30 cellular contexts compared by ENCODE assay signal in genomic region chr2:183028108-183028507, GRCh38.
"Had no signal": no experiment of that assay in that cellular context is flagged by ENCODE, and none has a peak within 500 bp of the region (broad histone marks: within the 10 kb centered on the region; RNA-seq: fewer than 3 reads in every experiment).

No MANE protein-coding gene starts in this region.

- H3K36me3 ChIP-seq: colonic mucosa, esophagus muscularis mucosa, neutrophil, suprapubic skin, transverse colon, upper lobe of right lung, uterus had no signal

- H3K9me3 ChIP-seq: colonic mucosa, esophagus muscularis mucosa, heart right ventricle, neutrophil, suprapubic skin, transverse colon, upper lobe of right lung, uterus had no signal

- H3K4me3 Mint-ChIP-seq: dendritic cell treated with granulocyte-macrophage colony-stimulating factor and Interleukin-4, amounts not matched to agents 40 ng/mL and 50 ng/mL, for 4 days; endodermal cell; immature natural killer cell; memory B cell; natural killer cell; stimulated activated naive CD8-positive, alpha-beta T cell treated with anti-CD3 and anti-CD28 coated beads, Interleukin-15, amount 100 ng/mL, for 72 hours had no signal

- H3K9me3 Mint-ChIP-seq: dendritic cell treated with granulocyte-macrophage colony-stimulating factor and Interleukin-4, amounts not matched to agents 40 ng/mL and 50 ng/mL, for 4 days; endodermal cell; immature natural killer cell; memory B cell; natural killer cell; stimulated activated naive CD8-positive, alpha-beta T cell treated with anti-CD3 and anti-CD28 coated beads, Interleukin-15, amount 100 ng/mL, for 72 hours had no signal

- H3K27me3 Mint-ChIP-seq: progenitor cell of endocrine pancreas had no signal

- DNase-seq: colonic mucosa; effector CD8-positive, alpha-beta T cell; endodermal cell; foreskin keratinocyte; glutamatergic neuron; heart right ventricle; hypothalamus; immature natural killer cell; islet precursor cell; natural killer cell; stimulated activated CD4-positive, alpha-beta T cell treated with anti-CD3 and anti-CD28 coated beads, Interleukin-12 subunit alpha, Interleukin-12 subunit beta, amount 100 ng/mL, for 4 hours; stimulated activated CD4-positive, alpha-beta T cell treated with anti-CD3 and anti-CD28 coated beads, Interleukin-1b, Interleukin-23, amount 100 ng/mL, for 48 hours; stimulated activated CD4-positive, alpha-beta T cell treated with anti-CD3 and anti-CD28 coated beads, Interleukin-4, amount 100 ng/mL, for 1 hour; stimulated activated CD8-positive, alpha-beta memory T cell treated with anti-CD3 and anti-CD28 coated beads, Interleukin-4, amount 100 ng/mL, for 48 hours; stimulated activated naive CD4-positive, alpha-beta T cell; stimulated activated naive CD8-positive, alpha-beta T cell treated with anti-CD3 and anti-CD28 coated beads, Interleukin-15, amount 100 ng/mL, for 72 hours; transverse colon; upper lobe of right lung; uterus had no signal

- H3K27ac ChIP-seq: colonic mucosa, esophagus muscularis mucosa, foreskin keratinocyte, neutrophil, parathyroid adenoma, suprapubic skin, transverse colon, upper lobe of right lung, uterus had no signal

- H3K4me1 Mint-ChIP-seq: immature natural killer cell; memory B cell; natural killer cell; stimulated activated naive CD8-positive, alpha-beta T cell treated with anti-CD3 and anti-CD28 coated beads, Interleukin-15, amount 100 ng/mL, for 72 hours had no signal

- H3K4me3 ChIP-seq: colonic mucosa, esophagus muscularis mucosa, heart right ventricle, lung, smooth muscle cell, suprapubic skin, transverse colon, upper lobe of right lung, uterus had no signal

- H3K27me3 ChIP-seq: colonic mucosa, esophagus muscularis mucosa, foreskin keratinocyte, suprapubic skin, transverse colon, upper lobe of right lung, uterus had no signal

- FAIRE-seq: endothelial cell of umbilical vein had no signal

- ATAC-seq: foreskin keratinocyte; heart right ventricle; natural killer cell; sciatic nerve; stimulated activated naive CD8-positive, alpha-beta T cell treated with anti-CD3 and anti-CD28 coated beads, Interleukin-15, amount 100 ng/mL, for 72 hours; upper lobe of right lung had no signal

- H3K27ac Mint-ChIP-seq: dendritic cell treated with granulocyte-macrophage colony-stimulating factor and Interleukin-4, amounts not matched to agents 40 ng/mL and 50 ng/mL, for 4 days; endodermal cell; immature natural killer cell; memory B cell; natural killer cell; progenitor cell of endocrine pancreas; stimulated activated naive CD8-positive, alpha-beta T cell treated with anti-CD3 and anti-CD28 coated beads, Interleukin-15, amount 100 ng/mL, for 72 hours had no signal

- H3K36me3 Mint-ChIP-seq: memory B cell, natural killer cell had no signal
